ENCODE assay signal across 19 cellular contexts in the genomic region with DNA sequence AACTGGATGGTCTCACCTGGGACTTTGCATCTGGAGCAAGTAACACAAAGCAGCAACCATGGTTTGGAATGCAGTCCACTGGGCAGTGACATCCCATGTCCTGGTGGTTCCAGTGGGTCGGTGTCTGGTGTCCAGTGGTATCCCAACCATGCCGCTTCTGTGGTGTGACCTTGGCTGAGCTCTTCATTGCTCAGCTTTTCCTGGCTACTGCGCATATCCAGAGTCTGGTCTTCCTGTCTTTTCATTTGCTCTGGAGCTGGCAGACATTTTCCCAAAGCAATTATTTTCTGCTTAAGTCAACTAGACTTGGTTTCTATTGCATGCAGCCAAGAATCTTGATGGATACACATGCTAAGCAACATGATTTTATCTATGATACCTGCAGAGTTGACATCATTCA.
"Had no signal": no experiment of that assay in that cellular context is flagged by ENCODE, and none has a peak within 500 bp of the region (broad histone marks: within the 10 kb centered on the region; RNA-seq: fewer than 3 reads in every experiment).

No MANE protein-coding gene starts in this region.

- H3K27me3 ChIP-seq: neutrophil, ovary, tibial artery had no signal

- H3K9me3 ChIP-seq: heart right ventricle, neutrophil, ovary, prostate gland, tibial artery had no signal

- H3K27ac ChIP-seq: heart right ventricle, neutrophil, ovary, prostate gland, tibial artery had no signal

- H3K4me1 ChIP-seq: prostate gland, tibial artery had no signal

- DNase-seq: activated B cell treated with CpG ODN at 0.5 μM for 24 hours; activated CD4-positive, alpha-beta memory T cell treated with anti-CD3 and anti-CD28 coated beads, Interleukin-2, amount 10 ng/mL, durations not matched to agents 7 days and 5 days; activated CD4-positive, alpha-beta T cell treated with anti-CD3 and anti-CD28 coated beads for 4 hours; activated effector memory CD4-positive, alpha-beta T cell treated with anti-CD3 and anti-CD28 coated beads, Interleukin-2, amount 50 U/mL, for 16 hours; activated naive CD4-positive, alpha-beta T cell treated with anti-CD3 and anti-CD28 coated beads, Interleukin-2, amount 50 U/mL, for 16 hours; activated naive CD8-positive, alpha-beta T cell treated with anti-CD3 and anti-CD28 coated beads, Interleukin-2, amount 50 U/mL, for 24 hours; activated T-cell treated with anti-CD3 and anti-CD28 coated beads, Interleukin-2, amount 50 U/mL, for 72 hours; effector memory CD4-positive, alpha-beta T cell; heart right ventricle; islet precursor cell; left cardiac atrium; ovary; stimulated activated CD4-positive, alpha-beta T cell treated with anti-CD3 and anti-CD28 coated beads, Interleukin-4, amount 100 ng/mL, for 24 hours; T-helper 1 cell; T1000; tibial artery had no signal

- ATAC-seq: activated naive CD8-positive, alpha-beta T cell treated with anti-CD3 and anti-CD28 coated beads, Interleukin-2, amount 50 U/mL, for 24 hours; activated T-cell treated with anti-CD3 and anti-CD28 coated beads, Interleukin-2, amount 50 U/mL, for 72 hours; esophagus mucosa had no signal

- H3K4me3 ChIP-seq: heart right ventricle, ovary, prostate gland, tibial artery had no signal

- H3K36me3 ChIP-seq: heart right ventricle, neutrophil, ovary, prostate gland, tibial artery had no signal
